16 cellular contexts compared by ENCODE assay signal in the genomic region with DNA sequence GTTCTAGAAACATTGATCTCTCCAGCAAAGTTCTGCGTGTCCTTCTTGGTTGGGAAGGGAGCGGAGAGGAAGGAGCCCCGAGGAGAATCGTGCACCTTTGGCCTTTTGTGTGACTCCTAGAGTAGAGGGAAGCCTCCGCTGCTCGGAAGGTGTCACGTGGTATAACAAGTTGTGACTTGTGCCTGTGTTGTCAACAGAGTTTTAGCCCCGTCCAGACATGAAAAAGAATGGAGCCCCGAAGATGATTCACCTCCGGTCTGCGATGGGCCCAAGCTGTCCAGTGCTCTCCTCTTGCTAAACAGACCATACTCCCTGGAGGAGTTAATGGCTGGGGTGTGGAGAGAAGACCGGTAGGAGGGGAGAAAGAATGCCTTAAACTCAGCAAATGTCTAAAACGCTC. TPM values are rescaled to one million over a fixed set of nuclear protein-coding genes. Genes with fewer than 3 reads are reported as not detected.
DNase-seq lines count a peak whose midpoint lies in the region; ATAC-seq, FAIRE-seq and TF ChIP-seq lines count a peak whose summit lies in the region.
"Had no signal": no experiment of that assay in that cellular context is flagged by ENCODE, and none has a peak within 500 bp of the region (broad histone marks: within the 10 kb centered on the region; RNA-seq: fewer than 3 reads in every experiment).

No MANE protein-coding gene starts in this region.

- H3K4me2 ChIP-seq in OCI-LY7 (ENCODE audit: low read length) = peak overlapping the region; percentile 65
- H3K4me2 ChIP-seq: BLaER1 had no signal

- H3K4me1 ChIP-seq in OCI-LY7 (ENCODE audit: insufficient read depth, low read length, poor library complexity, severe bottlenecking) (peaks cover 55% of the 10 kb centered on the region), prostate gland (replicated peaks) (no peaks in the 10 kb centered on the region)
- H3K4me1 ChIP-seq: BLaER1, HAP-1 had no signal

- H3K36me3 ChIP-seq in OCI-LY7 (ENCODE audit: insufficient read depth, low read length) (no peaks in the 10 kb centered on the region), bronchial epithelial cell (ENCODE audit: control insufficient read depth, insufficient read depth, low read length) (no peaks in the 10 kb centered on the region), prostate gland (no peaks in the 10 kb centered on the region)
- H3K36me3 ChIP-seq: BLaER1, HAP-1 had no signal

- peak; percentile 17 for TF ChIP-seq POLR2A in prostate gland (IDR thresholded peaks at IDR 0.05)

- peak overlapping the region; percentile 80 for H2AFZ ChIP-seq in OCI-LY7 (ENCODE audit: low read length)

- no peaks in the 10 kb centered on the region for H3K9me2 ChIP-seq in OCI-LY7 (ENCODE audit: insufficient read depth, low read length)

- no peak overlapping the region for H3K27ac ChIP-seq in OCI-LY7 (ENCODE audit: low read depth, low read length, poor library complexity, severe bottlenecking)
- H3K27ac ChIP-seq in prostate gland = peak overlapping the region; percentile 91 to 93
- H3K27ac ChIP-seq: BLaER1 had no signal

- POLR2A ChIA-PET in OCI-LY7 (lab: Charles Lee) = no interaction called here

- no peaks in the 10 kb centered on the region for H3K9me3 ChIP-seq in OCI-LY7 (ENCODE audit: low read length)
- no peaks in the 10 kb centered on the region for H3K9me3 ChIP-seq in prostate gland
- H3K9me3 ChIP-seq: BLaER1, HAP-1 had no signal

- DNase-seq in HPDE6-E6E7 (ENCODE audit: extremely low spot score) (peak; percentile 99), OCI-LY7 (ENCODE audit: low spot score) (no peak), bronchial epithelial cell (ENCODE audit: low read depth) (peak; percentile 99), prostate gland (ENCODE audit: low spot score) (peak; percentile 68), NAMALWA (ENCODE audit: low spot score) (no peak), left lobe of liver (ENCODE audit: low spot score) (no peak), SHP77 (lab: John Stamatoyannopoulos, UW) (no peak)
- DNase-seq: DMS153, NCI-H1092, NCI-H1694, RPMI8226 had no signal

- no peaks in the 10 kb centered on the region for H4K20me1 ChIP-seq in OCI-LY7 (ENCODE audit: insufficient read depth, low read length)
- H4K20me1 ChIP-seq: BLaER1 had no signal

- no peaks in the 10 kb centered on the region for H3K79me2 ChIP-seq in OCI-LY7 (ENCODE audit: insufficient read depth, low read depth, low read length)

- no peak for TF ChIP-seq CTCF in OCI-LY7 (conservative IDR thresholded peaks at IDR 0.05; ENCODE audit: low read length)
- no peak for TF ChIP-seq CTCF in bronchial epithelial cell (IDR thresholded peaks at IDR 0.05; ENCODE audit: insufficient read depth, low read length, severe bottlenecking)
- no peak for TF ChIP-seq CTCF in prostate gland (IDR thresholded peaks at IDR 0.05)

- no peak for ATAC-seq in left lobe of liver

- 48% methylated on average over 13 of the region's 13 CpGs for WGBS in prostate gland

- CTCF ChIA-PET in OCI-LY7 (lab: Charles Lee; ENCODE audit: unreplicated experiment) = no interaction called here

- intact Hi-C loops in OCI-LY7 (cut with micrococcal nuclease; ENCODE audit: unreplicated experiment) = no loop called here
- intact Hi-C loops in prostate gland (cut with DNase I) = no loop called here

- peak; percentile 95 for FAIRE-seq in bronchial epithelial cell (lab: Jason Lieb, UNC)
- FAIRE-seq: GM18507 had no signal

- H3K4me3 ChIP-seq in OCI-LY7 (ENCODE audit: low read depth, low read length, poor library complexity, severe bottlenecking) (no peak overlapping the region), bronchial epithelial cell (ENCODE audit: low read depth, low read length) (peak overlapping the region; percentile 32), prostate gland (peak overlapping the region in 1 of 2 donors; percentile 5)
- H3K4me3 ChIP-seq: BLaER1, HAP-1 had no signal

- H3K27me3 ChIP-seq in bronchial epithelial cell (ENCODE audit: control insufficient read depth, insufficient read depth, low read length) = no peaks in the 10 kb centered on the region
- H3K27me3 ChIP-seq in prostate gland (replicated peaks; ENCODE audit: insufficient read depth) = no peaks in the 10 kb centered on the region

- BruUV-seq in OCI-LY7 (replicated peaks; lab: Mats Ljungman, UMichigan) = no TSS peak

RNA-seq across cellular contexts. Expression of a gene that starts 7.0 kb away (rescaled TPM):
- total RNA-seq in OCI-LY7 (2014; rRNA removed; shearing (Covaris generic)) = not detected in 2 replicates
- total RNA-seq in OCI-LY7 (2022) = not detected in 2 replicates
- total RNA-seq in bronchial epithelial cell = 8.4 and 10.6 TPM in 2 replicates
- 10 to 100 TPM; 30.0 to 31.0 TPM for total RNA-seq in prostate gland
- total RNA-seq in left lobe of liver = 1.6 TPM
- total RNA-seq: HT1080, SK-MEL-5 had no signal

Comparison
In these comparisons a context has a peak if more than half of its experiments do, and no peak if none do; other contexts are left out.
1. DNase-seq: peak in HPDE6-E6E7 (single experiment), bronchial epithelial cell (single experiment) and prostate gland (single experiment); none in OCI-LY7 (single experiment), NAMALWA (single experiment), left lobe of liver (single experiment) and SHP77 (0 of 2).